Comparison of ENCODE assay signal across 27 cellular contexts in the genomic region with DNA sequence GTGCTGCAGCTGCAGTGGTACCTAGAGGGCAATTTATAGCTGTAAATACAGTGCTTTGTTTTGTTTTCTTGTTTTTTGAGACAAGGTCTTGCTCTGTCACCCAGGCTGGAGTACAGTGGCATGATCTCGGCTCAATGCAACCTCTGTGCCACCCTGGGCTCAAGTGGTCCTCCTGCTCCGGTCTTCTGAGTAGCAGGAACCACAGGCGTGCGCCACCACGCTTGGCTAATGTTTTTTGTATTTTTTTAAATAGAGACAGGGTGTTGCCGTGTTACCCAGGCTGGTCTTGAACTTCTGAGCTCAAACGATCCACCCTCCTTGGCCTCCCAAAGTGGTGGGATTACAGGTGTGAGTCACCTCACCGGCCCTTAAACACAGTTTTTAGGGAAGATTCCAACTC. TPM values are rescaled to one million over a fixed set of nuclear protein-coding genes. Genes with fewer than 3 reads are reported as not detected.
DNase-seq lines count a peak whose midpoint lies in the region; ATAC-seq and TF ChIP-seq lines count a peak whose summit lies in the region.
"Had no signal": no experiment of that assay in that cellular context is flagged by ENCODE, and none has a peak within 500 bp of the region (broad histone marks: within the 10 kb centered on the region; RNA-seq: fewer than 3 reads in every experiment).

No MANE protein-coding gene starts in this region.

- H3K27me3 Mint-ChIP-seq in activated T-helper 17 cell treated with anti-CD3 and anti-CD28 coated beads, Interleukin-2, amount 50 U/mL, for 72 hours, result peaks cover 23% of the 10 kb centered on the region

- H4K20me1 ChIP-seq in KMS-11 (ENCODE audit: insufficient read depth), result no peaks in the 10 kb centered on the region
- H4K20me1 ChIP-seq: BLaER1 had no signal

- H3K4me1 ChIP-seq in KMS-11 (ENCODE audit: low read depth, poor library complexity, severe bottlenecking) (no peaks in the 10 kb centered on the region), parathyroid adenoma (peaks cover 87% of the 10 kb centered on the region), thyroid gland (peaks cover 18 to 25% of the 10 kb centered on the region in 2 donors)
- H3K4me1 ChIP-seq: BE2C had no signal

- no peaks in the 10 kb centered on the region for H3K36me3 ChIP-seq in KMS-11 (ENCODE audit: insufficient read depth)
- H3K36me3 ChIP-seq in parathyroid adenoma (ENCODE audit: control insufficient read depth, insufficient read depth, low read length), result no peaks in the 10 kb centered on the region
- H3K36me3 ChIP-seq in thyroid gland, result no peaks in the 10 kb centered on the region
- H3K36me3 ChIP-seq: BE2C, BLaER1 had no signal

- TF ChIP-seq CTCF in KMS-11 (conservative IDR thresholded peaks at IDR 0.05; ENCODE audit: low read depth, low read length) (no peak), parathyroid adenoma (IDR thresholded peaks at IDR 0.05) (no peak), thyroid gland (IDR thresholded peaks at IDR 0.05) (no peak)

- no peak overlapping the region for H3K27ac Mint-ChIP-seq in activated T-helper 17 cell treated with anti-CD3 and anti-CD28 coated beads, Interleukin-2, amount 50 U/mL, for 72 hours
- H3K27ac Mint-ChIP-seq: CD14-positive monocyte; CD4-positive, alpha-beta memory T cell; CD4-positive, CD25-positive, alpha-beta regulatory T cell; CD8-positive, alpha-beta memory T cell had no signal

- H3K27me3 ChIP-seq in KMS-11 (ENCODE audit: insufficient read depth, low read depth) (peaks cover 92% of the 10 kb centered on the region), parathyroid adenoma (ENCODE audit: control insufficient read depth, insufficient read depth, low read length) (no peaks in the 10 kb centered on the region), thyroid gland (no peaks in the 10 kb centered on the region)
- H3K27me3 ChIP-seq: BLaER1 had no signal

- 52 to 66% methylated on average over 8 of the region's 8 CpGs for WGBS in thyroid gland, 2 donors

- no peak for ATAC-seq in Right ventricle myocardium inferior
- no peak for ATAC-seq in left cardiac atrium
- no peak for ATAC-seq in activated T-helper 17 cell treated with anti-CD3 and anti-CD28 coated beads, Interleukin-2, amount 50 U/mL, for 72 hours (replicated peaks)
- ATAC-seq: GM12878 had no signal

- intact Hi-C loops in Right ventricle myocardium inferior (cut with DNase I) (no loop called here), left cardiac atrium (cut with DNase I) (no loop called here), thyroid gland (cut with DNase I) (no loop called here)

- H3K9me3 Mint-ChIP-seq in activated T-helper 17 cell treated with anti-CD3 and anti-CD28 coated beads, Interleukin-2, amount 50 U/mL, for 72 hours, result peaks cover 7% of the 10 kb centered on the region

- DNase-seq in Right ventricle myocardium inferior (ENCODE audit: missing footprints), result peak; percentile 54
- DNase-seq in left cardiac atrium, result no peak
- peak; percentile 55 to 65 for DNase-seq in thyroid gland
- no peak for DNase-seq in NCI-H187 (lab: John Stamatoyannopoulos, UW)
- DNase-seq in 8988T, result no peak
- DNase-seq: ACHN; BE2C; CD4-positive, alpha-beta memory T cell; CD4-positive, CD25-positive, alpha-beta regulatory T cell; CD8-positive, alpha-beta memory T cell; COR-L47; DMS153; DMS53; DMS79; DND-41; EL; GDM1 had no signal

- no peak for TF ChIP-seq POLR2A in thyroid gland (IDR thresholded peaks at IDR 0.05)

- no peaks in the 10 kb centered on the region for H3K36me3 Mint-ChIP-seq in activated T-helper 17 cell treated with anti-CD3 and anti-CD28 coated beads, Interleukin-2, amount 50 U/mL, for 72 hours (ENCODE audit: low read depth)
- H3K36me3 Mint-ChIP-seq: CD14-positive monocyte; CD4-positive, alpha-beta memory T cell had no signal

- H2AFZ ChIP-seq in KMS-11 (ENCODE audit: low read depth) (peak overlapping the region; percentile 95; the same call in 1 of the 2 replicates), parathyroid adenoma (no peak overlapping the region)

- H3K79me2 ChIP-seq in KMS-11 (ENCODE audit: insufficient read depth, low read depth) (no peaks in the 10 kb centered on the region), parathyroid adenoma (peaks cover 8% of the 10 kb centered on the region)

- H3K4me3 Mint-ChIP-seq in activated T-helper 17 cell treated with anti-CD3 and anti-CD28 coated beads, Interleukin-2, amount 50 U/mL, for 72 hours, result no peak overlapping the region
- H3K4me3 Mint-ChIP-seq: CD14-positive monocyte; CD4-positive, alpha-beta memory T cell; CD4-positive, CD25-positive, alpha-beta regulatory T cell; CD8-positive, alpha-beta memory T cell had no signal

- H3K4me2 ChIP-seq in KMS-11 (peak overlapping the region; percentile 47; the same call in 1 of the 2 replicates), parathyroid adenoma (ENCODE audit: low read length) (peak overlapping the region; percentile 61)
- H3K4me2 ChIP-seq: BLaER1 had no signal

- H3K9me3 ChIP-seq in parathyroid adenoma (ENCODE audit: control insufficient read depth, low read length), result no peaks in the 10 kb centered on the region
- H3K9me3 ChIP-seq in thyroid gland, result no peaks in the 10 kb centered on the region
- H3K9me3 ChIP-seq: BE2C had no signal

- H3K4me3 ChIP-seq in KMS-11 (IDR thresholded peaks at IDR 0.05; ENCODE audit: insufficient read depth, low read depth, low read length) (no peak overlapping the region), parathyroid adenoma (ENCODE audit: low read depth, low read length) (no peak overlapping the region), thyroid gland (replicated peaks in 1 of 3) (no peak overlapping the region)
- H3K4me3 ChIP-seq: BLaER1, GM12878 had no signal

- H3K4me1 Mint-ChIP-seq in activated T-helper 17 cell treated with anti-CD3 and anti-CD28 coated beads, Interleukin-2, amount 50 U/mL, for 72 hours, result no peaks in the 10 kb centered on the region
- H3K4me1 Mint-ChIP-seq: CD14-positive monocyte; CD4-positive, CD25-positive, alpha-beta regulatory T cell; CD8-positive, alpha-beta memory T cell had no signal

- H3K27ac ChIP-seq in KMS-11 (no peak overlapping the region), parathyroid adenoma (peak overlapping the region; percentile 97), thyroid gland (no peak overlapping the region)
- H3K27ac ChIP-seq: 22Rv1, BLaER1 had no signal

- no peak overlapping the region for H3K9ac ChIP-seq in KMS-11
- H3K9ac ChIP-seq in parathyroid adenoma, result no peak overlapping the region
- H3K9ac ChIP-seq: BLaER1 had no signal

RNA-seq across cellular contexts. Expression of a gene that starts 26.8 kb away (rescaled TPM):
- total RNA-seq in Right ventricle myocardium inferior (2.3 TPM), left cardiac atrium (under 1 TPM; 0.06 to 0.31 TPM), thyroid gland (1 to 10 TPM in 3 of 4 donors, under 1 TPM in 1; 0.54 to 6.3 (median 1.9) TPM)
- not detected for total RNA-seq in activated T-helper 17 cell treated with anti-CD3 and anti-CD28 coated beads, Interleukin-2, amount 50 U/mL, for 72 hours
- total RNA-seq: CD4-positive, alpha-beta memory T cell; CD4-positive, CD25-positive, alpha-beta regulatory T cell; CD8-positive, alpha-beta memory T cell; Daoy had no signal

RNA-seq across cellular contexts. Expression of a gene that starts 41.4 kb away (rescaled TPM):
- not detected for total RNA-seq in Right ventricle myocardium inferior
- not detected for total RNA-seq in left cardiac atrium
- total RNA-seq in thyroid gland, result under 1 TPM in 1 of 4 donors, not detected in 3; 0.13 TPM
- total RNA-seq in activated T-helper 17 cell treated with anti-CD3 and anti-CD28 coated beads, Interleukin-2, amount 50 U/mL, for 72 hours, result under 1 TPM; 0.16 to 0.17 TPM
- total RNA-seq: A673, G401, GM12878 had no signal

Comparison
In these comparisons a context has a peak if more than half of its experiments do, and no peak if none do; other contexts are left out.
1. DNase-seq: peak in Right ventricle myocardium inferior (single experiment) and thyroid gland (2 of 2); none in left cardiac atrium (single experiment), NCI-H187 (0 of 2) and 8988T (single experiment).